In the genomic region with DNA sequence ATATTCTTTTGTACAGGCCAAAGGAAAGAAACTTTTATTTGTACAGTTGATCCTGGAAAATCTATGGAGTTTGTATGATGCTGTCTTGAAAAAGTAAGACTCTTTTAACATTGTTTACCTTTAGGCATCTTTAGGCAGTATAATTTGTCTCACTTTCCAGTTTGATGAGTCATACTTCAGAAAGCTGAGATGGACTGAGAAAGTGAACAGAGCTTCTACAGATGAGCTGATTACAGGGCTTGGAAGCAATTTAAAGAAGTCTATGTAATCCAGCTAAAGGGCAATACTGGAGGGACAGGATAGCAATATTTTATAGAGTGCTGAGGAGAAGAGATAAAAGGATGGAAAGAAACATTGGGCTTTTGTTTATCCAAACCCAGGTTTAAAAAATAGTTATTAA, we compare ENCODE assay signal across 1 cellular context.
TF ChIP-seq lines count a peak whose summit lies in the region.

No MANE protein-coding gene starts in this region.

TF ChIP-seq in SK-N-SH, 30 proteins besides CTCF, POLR2A, EP300 and RAD21 (continued from another document):
- TF ChIP-seq, protein P1, sequence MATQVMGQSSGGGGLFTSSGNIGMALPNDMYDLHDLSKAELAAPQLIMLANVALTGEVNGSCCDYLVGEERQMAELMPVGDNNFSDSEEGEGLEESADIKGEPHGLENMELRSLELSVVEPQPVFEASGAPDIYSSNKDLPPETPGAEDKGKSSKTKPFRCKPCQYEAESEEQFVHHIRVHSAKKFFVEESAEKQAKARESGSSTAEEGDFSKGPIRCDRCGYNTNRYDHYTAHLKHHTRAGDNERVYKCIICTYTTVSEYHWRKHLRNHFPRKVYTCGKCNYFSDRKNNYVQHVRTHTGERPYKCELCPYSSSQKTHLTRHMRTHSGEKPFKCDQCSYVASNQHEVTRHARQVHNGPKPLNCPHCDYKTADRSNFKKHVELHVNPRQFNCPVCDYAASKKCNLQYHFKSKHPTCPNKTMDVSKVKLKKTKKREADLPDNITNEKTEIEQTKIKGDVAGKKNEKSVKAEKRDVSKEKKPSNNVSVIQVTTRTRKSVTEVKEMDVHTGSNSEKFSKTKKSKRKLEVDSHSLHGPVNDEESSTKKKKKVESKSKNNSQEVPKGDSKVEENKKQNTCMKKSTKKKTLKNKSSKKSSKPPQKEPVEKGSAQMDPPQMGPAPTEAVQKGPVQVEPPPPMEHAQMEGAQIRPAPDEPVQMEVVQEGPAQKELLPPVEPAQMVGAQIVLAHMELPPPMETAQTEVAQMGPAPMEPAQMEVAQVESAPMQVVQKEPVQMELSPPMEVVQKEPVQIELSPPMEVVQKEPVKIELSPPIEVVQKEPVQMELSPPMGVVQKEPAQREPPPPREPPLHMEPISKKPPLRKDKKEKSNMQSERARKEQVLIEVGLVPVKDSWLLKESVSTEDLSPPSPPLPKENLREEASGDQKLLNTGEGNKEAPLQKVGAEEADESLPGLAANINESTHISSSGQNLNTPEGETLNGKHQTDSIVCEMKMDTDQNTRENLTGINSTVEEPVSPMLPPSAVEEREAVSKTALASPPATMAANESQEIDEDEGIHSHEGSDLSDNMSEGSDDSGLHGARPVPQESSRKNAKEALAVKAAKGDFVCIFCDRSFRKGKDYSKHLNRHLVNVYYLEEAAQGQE (IDR thresholded peaks at IDR 0.05; ENCODE audit: low read depth, low read length): no peak
- TF ChIP-seq, protein P2, sequence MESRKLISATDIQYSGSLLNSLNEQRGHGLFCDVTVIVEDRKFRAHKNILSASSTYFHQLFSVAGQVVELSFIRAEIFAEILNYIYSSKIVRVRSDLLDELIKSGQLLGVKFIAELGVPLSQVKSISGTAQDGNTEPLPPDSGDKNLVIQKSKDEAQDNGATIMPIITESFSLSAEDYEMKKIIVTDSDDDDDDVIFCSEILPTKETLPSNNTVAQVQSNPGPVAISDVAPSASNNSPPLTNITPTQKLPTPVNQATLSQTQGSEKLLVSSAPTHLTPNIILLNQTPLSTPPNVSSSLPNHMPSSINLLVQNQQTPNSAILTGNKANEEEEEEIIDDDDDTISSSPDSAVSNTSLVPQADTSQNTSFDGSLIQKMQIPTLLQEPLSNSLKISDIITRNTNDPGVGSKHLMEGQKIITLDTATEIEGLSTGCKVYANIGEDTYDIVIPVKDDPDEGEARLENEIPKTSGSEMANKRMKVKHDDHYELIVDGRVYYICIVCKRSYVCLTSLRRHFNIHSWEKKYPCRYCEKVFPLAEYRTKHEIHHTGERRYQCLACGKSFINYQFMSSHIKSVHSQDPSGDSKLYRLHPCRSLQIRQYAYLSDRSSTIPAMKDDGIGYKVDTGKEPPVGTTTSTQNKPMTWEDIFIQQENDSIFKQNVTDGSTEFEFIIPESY (IDR thresholded peaks at IDR 0.05; ENCODE audit: borderline replicate concordance, low read depth): no peak
- TF ChIP-seq, protein P3, sequence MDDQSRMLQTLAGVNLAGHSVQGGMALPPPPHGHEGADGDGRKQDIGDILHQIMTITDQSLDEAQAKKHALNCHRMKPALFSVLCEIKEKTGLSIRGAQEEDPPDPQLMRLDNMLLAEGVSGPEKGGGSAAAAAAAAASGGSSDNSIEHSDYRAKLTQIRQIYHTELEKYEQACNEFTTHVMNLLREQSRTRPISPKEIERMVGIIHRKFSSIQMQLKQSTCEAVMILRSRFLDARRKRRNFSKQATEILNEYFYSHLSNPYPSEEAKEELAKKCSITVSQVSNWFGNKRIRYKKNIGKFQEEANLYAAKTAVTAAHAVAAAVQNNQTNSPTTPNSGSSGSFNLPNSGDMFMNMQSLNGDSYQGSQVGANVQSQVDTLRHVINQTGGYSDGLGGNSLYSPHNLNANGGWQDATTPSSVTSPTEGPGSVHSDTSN (IDR thresholded peaks at IDR 0.05): peak; percentile 60
- TF ChIP-seq, protein P4, sequence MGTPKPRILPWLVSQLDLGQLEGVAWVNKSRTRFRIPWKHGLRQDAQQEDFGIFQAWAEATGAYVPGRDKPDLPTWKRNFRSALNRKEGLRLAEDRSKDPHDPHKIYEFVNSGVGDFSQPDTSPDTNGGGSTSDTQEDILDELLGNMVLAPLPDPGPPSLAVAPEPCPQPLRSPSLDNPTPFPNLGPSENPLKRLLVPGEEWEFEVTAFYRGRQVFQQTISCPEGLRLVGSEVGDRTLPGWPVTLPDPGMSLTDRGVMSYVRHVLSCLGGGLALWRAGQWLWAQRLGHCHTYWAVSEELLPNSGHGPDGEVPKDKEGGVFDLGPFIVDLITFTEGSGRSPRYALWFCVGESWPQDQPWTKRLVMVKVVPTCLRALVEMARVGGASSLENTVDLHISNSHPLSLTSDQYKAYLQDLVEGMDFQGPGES (IDR thresholded peaks at IDR 0.05; ENCODE audit: low read depth, low read length): no peak
- TF ChIP-seq FOSL2 (IDR thresholded peaks at IDR 0.05; ENCODE audit: borderline replicate concordance, low read depth) (peak; percentile 77), GABPA (IDR thresholded peaks at IDR 0.05; ENCODE audit: low read depth) (no peak), JUND (IDR thresholded peaks at IDR 0.05) (peak; percentile 72), CHD2 (IDR thresholded peaks at IDR 0.05; ENCODE audit: low read length, partially characterized antibody) (no peak), SMC3 (IDR thresholded peaks at IDR 0.05; ENCODE audit: low read depth, low read length) (no peak), RFX5 (IDR thresholded peaks at IDR 0.05; ENCODE audit: low read length) (no peak)
